ENCODE assay signal across 8 cellular contexts in the genomic region with DNA sequence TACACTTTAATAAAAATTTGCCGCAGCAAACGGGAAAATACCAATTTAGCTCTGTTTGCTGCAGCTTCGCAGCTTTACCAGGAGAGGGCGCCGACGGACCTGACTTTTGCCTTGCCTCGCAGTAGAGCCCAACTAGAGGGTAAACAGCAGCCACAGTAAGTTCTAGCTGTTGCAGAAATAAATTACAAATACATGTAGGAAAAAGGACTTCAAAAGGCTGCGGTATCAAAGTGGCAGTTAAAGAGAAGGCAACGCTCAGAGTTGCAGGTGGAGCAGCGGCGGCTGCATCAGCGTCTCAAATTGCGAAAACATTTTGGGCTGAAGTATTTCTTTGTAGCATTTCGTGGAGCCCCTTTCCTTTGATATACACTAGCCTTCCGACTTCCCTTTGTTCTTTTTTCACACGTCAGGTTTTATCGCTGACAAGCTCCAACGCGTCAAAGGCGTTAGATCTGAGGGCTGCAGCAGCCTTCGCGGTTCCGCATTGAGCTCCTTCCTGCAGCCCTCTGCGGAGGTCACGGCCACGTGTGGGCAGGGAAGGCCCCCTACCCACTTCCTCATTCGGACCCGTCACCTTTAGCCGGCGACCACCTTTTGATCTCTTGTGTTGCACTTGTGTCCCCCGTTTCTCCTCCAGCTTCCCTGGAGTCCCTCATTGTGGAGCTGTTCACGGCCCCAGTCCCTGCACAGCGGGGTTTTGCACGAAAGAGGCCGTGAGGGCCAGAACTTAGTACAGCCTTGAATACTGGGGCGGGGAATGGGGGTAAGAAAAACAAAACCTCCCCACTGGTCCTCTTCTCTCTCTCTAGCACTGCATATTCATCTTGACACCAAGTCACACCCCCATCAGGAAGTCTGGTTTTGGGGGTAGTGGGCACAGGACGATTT.
A peak's percentile ranks its signal among the peaks of the same experiment; 100 is the strongest.
DNase-seq lines count a peak whose midpoint lies in the region; ATAC-seq and TF ChIP-seq lines count a peak whose summit lies in the region.

No MANE protein-coding gene starts in this region.

- ATAC-seq in GM21423 (IDR thresholded peaks at IDR 0.05; ENCODE audit: unreplicated experiment): peak; percentile 46

- H2AFZ ChIP-seq in osteoblast (ENCODE audit: low read length): peak overlapping the region; percentile 69

- under 1% methylated on average over 35 of the region's 37 CpGs for WGBS in HUES64
- WGBS in tibial nerve, 2 donors: 5 to 6% methylated on average over 37 of the region's 37 CpGs

- peak; percentile 88 for DNase-seq in DMS53 (lab: John Stamatoyannopoulos, UW)
- DNase-seq in RWPE1 (ENCODE audit: low spot score): peak; percentile 56
- DNase-seq in activated naive CD4-positive, alpha-beta T cell (lab: John Stamatoyannopoulos, UW): peak; percentile 16 to 70 (median 37)
- DNase-seq in globus pallidus (ENCODE audit: low spot score): peak; percentile 50
- no peak for DNase-seq in osteoblast (ENCODE audit: insufficient read length, low spot score, missing footprints)
- DNase-seq in tibial nerve (ENCODE audit: low spot score in 2 of 2): peak in 1 of 2 donors; percentile 33

- POLR2A ChIA-PET in RWPE1 (lab: Yijun Ruan, JAX; ENCODE audit: low non-redundant PET): interaction anchor here (0.6 kb wide), 1 partner anchor 48 kb away, joined by 8 read pairs; no protein-coding TSS in a partner anchor

- TF ChIP-seq EP300 in tibial nerve (IDR thresholded peaks at IDR 0.05): no peak

- H3K9ac ChIP-seq in HUES64 (ENCODE audit: low read depth, low read length): peak overlapping the region; percentile 60

- no peaks in the 10 kb centered on the region for H3K36me3 ChIP-seq in HUES64 (ENCODE audit: insufficient read depth, low read length)
- H3K36me3 ChIP-seq in osteoblast (ENCODE audit: insufficient read depth, low read length): no peaks in the 10 kb centered on the region
- H3K36me3 ChIP-seq in tibial nerve: no peaks in the 10 kb centered on the region

- H3K9me3 ChIP-seq in HUES64 (ENCODE audit: insufficient read depth, low read depth, low read length) (no peaks in the 10 kb centered on the region), osteoblast (ENCODE audit: low read depth, low read length) (no peaks in the 10 kb centered on the region), tibial nerve (no peaks in the 10 kb centered on the region)

- H3K4me1 ChIP-seq in HUES64 (ENCODE audit: insufficient read depth, low read length): peaks cover 18% of the 10 kb centered on the region
- H3K4me1 ChIP-seq in osteoblast (ENCODE audit: insufficient read depth, low read length): peaks cover 9% of the 10 kb centered on the region
- peaks cover 0 to 17% (median 4%) of the 10 kb centered on the region in 4 donors for H3K4me1 ChIP-seq in tibial nerve

- no peaks in the 10 kb centered on the region for H3K79me2 ChIP-seq in osteoblast (ENCODE audit: insufficient read depth, low read length)

- TF ChIP-seq POLR2A in tibial nerve (IDR thresholded peaks at IDR 0.05): no peak

- H3K27ac ChIP-seq in HUES64 (ENCODE audit: low read depth, low read length): peak overlapping the region; percentile 77; the same call in 1 of the 2 replicates
- no peak overlapping the region for H3K27ac ChIP-seq in RWPE1
- no peak overlapping the region for H3K27ac ChIP-seq in osteoblast (ENCODE audit: low read depth, low read length)
- H3K27ac ChIP-seq in tibial nerve: peak overlapping the region in 1 of 4 donors; percentile 41

- TF ChIP-seq CTCF in RWPE1 (conservative IDR thresholded peaks at IDR 0.05; ENCODE audit: low read depth) (peak; percentile 89), osteoblast (IDR thresholded peaks at IDR 0.05; ENCODE audit: extremely low read depth, low read depth, low read length) (peak; percentile 91), tibial nerve (IDR thresholded peaks at IDR 0.05) (peak; percentile 59 to 87 (median 81))

- H3K4me2 ChIP-seq in osteoblast (ENCODE audit: insufficient read depth, low read length): peak overlapping the region; percentile 92

- H3K4me3 ChIP-seq in HUES64 (ENCODE audit: low read length): peak overlapping the region; percentile 64
- peak overlapping the region; percentile 60 for H3K4me3 ChIP-seq in osteoblast (ENCODE audit: insufficient read depth, low read length)
- peak overlapping the region; percentile 20 to 40 (median 24) for H3K4me3 ChIP-seq in tibial nerve

- H4K20me1 ChIP-seq in osteoblast (ENCODE audit: insufficient read depth, low read length): no peaks in the 10 kb centered on the region

- CTCF ChIA-PET in RWPE1 (lab: Yijun Ruan, JAX): interaction anchor here (0.6 to 1.6 kb wide), 21 partner anchors 8 to 404 kb away, joined by 3 to 21 read pairs (median 4); no protein-coding TSS in a partner anchor

- H3K27me3 ChIP-seq in HUES64 (ENCODE audit: insufficient read depth, low read length): peaks cover 21% of the 10 kb centered on the region; the same call in 1 of the 2 replicates
- H3K27me3 ChIP-seq in osteoblast (ENCODE audit: insufficient read depth, low read length): peaks cover 45% of the 10 kb centered on the region
- peaks cover 0 to 10% of the 10 kb centered on the region in 2 donors for H3K27me3 ChIP-seq in tibial nerve
